1 cellular context compared by ENCODE assay signal in genomic region chr20:11124849-11125505, GRCh38.
TF ChIP-seq lines count a peak whose summit lies in the region.

No MANE protein-coding gene starts in this region.

TF ChIP-seq in K562, 482 proteins besides CTCF, POLR2A, EP300 and RAD21 (continued from another document):
- TF ChIP-seq, protein P1, sequence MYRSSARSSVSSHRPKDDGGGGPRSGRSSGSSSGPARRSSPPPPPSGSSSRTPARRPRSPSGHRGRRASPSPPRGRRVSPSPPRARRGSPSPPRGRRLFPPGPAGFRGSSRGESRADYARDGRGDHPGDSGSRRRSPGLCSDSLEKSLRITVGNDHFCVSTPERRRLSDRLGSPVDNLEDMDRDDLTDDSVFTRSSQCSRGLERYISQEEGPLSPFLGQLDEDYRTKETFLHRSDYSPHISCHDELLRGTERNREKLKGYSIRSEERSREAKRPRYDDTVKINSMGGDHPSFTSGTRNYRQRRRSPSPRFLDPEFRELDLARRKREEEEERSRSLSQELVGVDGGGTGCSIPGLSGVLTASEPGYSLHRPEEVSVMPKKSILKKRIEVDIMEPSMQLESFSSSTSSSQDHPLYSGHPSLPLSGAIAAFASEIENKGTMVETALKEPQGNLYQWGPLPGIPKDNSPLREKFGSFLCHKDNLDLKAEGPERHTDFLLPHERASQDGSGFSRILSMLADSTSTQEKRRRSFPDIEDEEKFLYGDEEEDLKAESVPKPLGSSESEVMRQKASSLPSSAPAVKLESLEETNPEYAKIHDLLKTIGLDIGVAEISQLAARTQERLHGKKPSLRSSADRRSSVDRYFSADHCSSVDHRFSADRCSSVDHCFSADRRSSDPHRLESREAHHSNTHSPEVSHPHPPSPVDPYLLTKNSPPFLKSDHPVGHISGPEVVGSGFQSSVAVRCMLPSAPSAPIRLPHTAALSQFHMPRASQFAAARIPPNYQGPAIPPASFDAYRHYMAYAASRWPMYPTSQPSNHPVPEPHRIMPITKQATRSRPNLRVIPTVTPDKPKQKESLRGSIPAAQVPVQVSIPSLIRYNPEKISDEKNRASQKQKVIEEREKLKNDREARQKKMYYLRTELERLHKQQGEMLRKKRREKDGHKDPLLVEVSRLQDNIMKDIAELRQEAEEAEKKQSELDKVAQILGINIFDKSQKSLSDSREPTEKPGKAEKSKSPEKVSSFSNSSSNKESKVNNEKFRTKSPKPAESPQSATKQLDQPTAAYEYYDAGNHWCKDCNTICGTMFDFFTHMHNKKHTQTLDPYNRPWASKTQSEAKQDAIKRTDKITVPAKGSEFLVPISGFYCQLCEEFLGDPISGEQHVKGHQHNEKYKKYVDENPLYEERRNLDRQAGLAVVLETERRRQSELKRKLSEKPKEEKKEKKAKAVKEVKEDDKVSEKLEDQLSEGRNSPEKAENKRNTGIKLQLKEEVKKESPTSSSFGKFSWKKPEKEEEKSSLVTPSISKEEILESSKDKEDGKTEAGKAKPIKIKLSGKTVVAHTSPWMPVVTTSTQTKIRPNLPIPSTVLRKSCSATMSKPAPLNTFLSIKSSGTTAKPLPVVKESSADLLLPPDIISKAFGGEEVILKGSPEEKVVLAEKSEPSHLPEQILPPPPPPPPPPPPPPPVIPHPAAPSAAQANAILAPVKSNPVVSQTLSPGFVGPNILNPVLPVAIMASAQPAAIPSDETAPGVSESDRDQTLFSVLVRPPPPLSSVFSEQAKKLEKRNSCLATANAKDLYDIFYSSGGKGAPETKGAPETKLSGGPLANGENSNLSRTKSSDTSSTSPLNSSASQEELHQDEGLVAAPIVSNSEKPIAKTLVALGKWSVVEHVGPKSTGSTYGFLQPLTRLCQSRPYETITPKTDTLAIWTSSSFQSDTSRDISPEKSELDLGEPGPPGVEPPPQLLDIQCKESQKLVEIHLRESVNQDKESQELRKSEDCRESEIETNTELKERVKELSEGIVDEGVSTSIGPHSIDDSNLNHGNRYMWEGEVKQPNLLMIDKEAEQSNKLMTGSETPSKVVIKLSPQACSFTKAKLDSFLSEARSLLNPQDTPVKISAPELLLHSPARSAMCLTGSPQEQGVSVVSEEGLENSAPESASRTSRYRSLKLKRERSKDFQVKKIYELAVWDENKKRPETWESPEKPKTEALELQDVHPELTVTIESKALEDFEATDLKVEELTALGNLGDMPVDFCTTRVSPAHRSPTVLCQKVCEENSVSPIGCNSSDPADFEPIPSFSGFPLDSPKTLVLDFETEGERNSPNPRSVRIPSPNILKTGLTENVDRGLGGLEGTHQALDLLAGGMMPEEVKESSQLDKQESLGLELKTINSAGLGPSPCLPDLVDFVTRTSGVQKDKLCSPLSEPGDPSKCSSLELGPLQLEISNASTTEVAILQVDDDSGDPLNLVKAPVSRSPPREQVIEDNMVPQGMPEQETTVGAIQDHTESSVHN (IDR thresholded peaks at IDR 0.05; ENCODE audit: borderline replicate concordance in 1 of 2, low read depth in 1 of 2), result no peak
- TF ChIP-seq KLF16 (IDR thresholded peaks at IDR 0.05) (no peak), C11orf30 (IDR thresholded peaks at IDR 0.05; ENCODE audit: low read depth) (peak; percentile 34; the same call in 1 of the 2 replicates), ZNF316 (IDR thresholded peaks at IDR 0.05) (peak; percentile 53; the same call in 1 of the 2 replicates), ELF1 (tag; IDR thresholded peaks at IDR 0.05) (no peak), SRSF9 (IDR thresholded peaks at IDR 0.05; ENCODE audit: borderline replicate concordance, low read depth, low read length) (no peak), MAFG (tag; conservative IDR thresholded peaks at IDR 0.05) (peak; percentile 43; the same call in 1 of the 2 replicates), ZNF140 (CRISPR knock-in tag; IDR thresholded peaks at IDR 0.05) (no peak), MAFK (IDR thresholded peaks at IDR 0.05; ENCODE audit: low read length) (peak; percentile 74)
- TF ChIP-seq, protein P2, sequence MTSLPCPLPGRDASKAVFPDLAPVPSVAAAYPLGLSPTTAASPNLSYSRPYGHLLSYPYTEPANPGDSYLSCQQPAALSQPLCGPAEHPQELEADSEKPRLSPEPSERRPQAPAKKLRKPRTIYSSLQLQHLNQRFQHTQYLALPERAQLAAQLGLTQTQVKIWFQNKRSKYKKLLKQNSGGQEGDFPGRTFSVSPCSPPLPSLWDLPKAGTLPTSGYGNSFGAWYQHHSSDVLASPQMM (CRISPR knock-in tag; IDR thresholded peaks at IDR 0.05), result no peak
